In genomic region chr10:110834622-110835219, GRCh38 we compare ENCODE assay signal across 9 cellular contexts. TPM values are rescaled to one million over a fixed set of nuclear protein-coding genes. Genes with fewer than 3 reads are reported as not detected.
DNase-seq lines count a peak whose midpoint lies in the region; ATAC-seq and TF ChIP-seq lines count a peak whose summit lies in the region.
"Had no signal": no experiment of that assay in that cellular context is flagged by ENCODE, and none has a peak within 500 bp of the region (broad histone marks: within the 10 kb centered on the region; RNA-seq: fewer than 3 reads in every experiment).

No MANE protein-coding gene starts in this region.

- H3K36me3 Mint-ChIP-seq in activated CD8-positive, alpha-beta memory T cell treated with anti-CD3 and anti-CD28 coated beads, Interleukin-2, amount 10 ng/mL, durations not matched to agents 7 days and 5 days, result peaks cover 2% of the 10 kb centered on the region
- peaks cover 4% of the 10 kb centered on the region for H3K36me3 Mint-ChIP-seq in activated naive CD4-positive, alpha-beta T cell treated with anti-CD3 and anti-CD28 coated beads, Interleukin-2, amount 10 ng/mL, durations not matched to agents 7 days and 5 days

- no peak for ATAC-seq in activated CD8-positive, alpha-beta memory T cell treated with anti-CD3 and anti-CD28 coated beads, Interleukin-2, amount 10 ng/mL, durations not matched to agents 7 days and 5 days
- ATAC-seq in upper lobe of left lung (ENCODE audit: low FRiP score in 2 of 2), result peak; percentile 51 to 56
- ATAC-seq in GM19328 (IDR thresholded peaks at IDR 0.05; ENCODE audit: unreplicated experiment), result no peak

- H3K27me3 Mint-ChIP-seq in activated CD8-positive, alpha-beta memory T cell treated with anti-CD3 and anti-CD28 coated beads, Interleukin-2, amount 10 ng/mL, durations not matched to agents 7 days and 5 days, result no peaks in the 10 kb centered on the region
- H3K27me3 Mint-ChIP-seq in activated naive CD4-positive, alpha-beta T cell treated with anti-CD3 and anti-CD28 coated beads, Interleukin-2, amount 10 ng/mL, durations not matched to agents 7 days and 5 days, result no peaks in the 10 kb centered on the region

- TF ChIP-seq CTCF in upper lobe of left lung (IDR thresholded peaks at IDR 0.05), result no peak

- peaks cover 0 to 29% (median 6%) of the 10 kb centered on the region in 4 donors for H3K4me1 ChIP-seq in upper lobe of left lung
- H3K4me1 ChIP-seq: Caco-2 had no signal

- CTCF ChIA-PET in activated CD8-positive, alpha-beta memory T cell treated with anti-CD3 and anti-CD28 coated beads, Interleukin-2, amount 10 ng/mL, durations not matched to agents 7 days and 5 days (lab: Charles Lee), result interaction anchor here (0.5 to 1.4 kb wide), 2 partner anchors 9 to 12 kb away, joined by 4 to 5 read pairs; no protein-coding TSS in a partner anchor
- CTCF ChIA-PET in activated naive CD4-positive, alpha-beta T cell treated with anti-CD3 and anti-CD28 coated beads, Interleukin-2, amount 10 ng/mL, durations not matched to agents 7 days and 5 days (lab: Charles Lee), result interaction anchor here (0.7 to 3.1 kb wide), 4 partner anchors 10 to 183 kb away, joined by 3 to 13 read pairs (median 4); no protein-coding TSS in a partner anchor

- H3K4me3 Mint-ChIP-seq in activated CD8-positive, alpha-beta memory T cell treated with anti-CD3 and anti-CD28 coated beads, Interleukin-2, amount 10 ng/mL, durations not matched to agents 7 days and 5 days, result no peak overlapping the region
- no peak overlapping the region for H3K4me3 Mint-ChIP-seq in activated naive CD4-positive, alpha-beta T cell treated with anti-CD3 and anti-CD28 coated beads, Interleukin-2, amount 10 ng/mL, durations not matched to agents 7 days and 5 days

- no peak for TF ChIP-seq POLR2A in upper lobe of left lung (IDR thresholded peaks at IDR 0.05)

- H3K27ac Mint-ChIP-seq in activated CD8-positive, alpha-beta memory T cell treated with anti-CD3 and anti-CD28 coated beads, Interleukin-2, amount 10 ng/mL, durations not matched to agents 7 days and 5 days, result no peak overlapping the region
- peak overlapping the region; percentile 76 for H3K27ac Mint-ChIP-seq in activated naive CD4-positive, alpha-beta T cell treated with anti-CD3 and anti-CD28 coated beads, Interleukin-2, amount 10 ng/mL, durations not matched to agents 7 days and 5 days

- H3K9me3 ChIP-seq in upper lobe of left lung, result no peaks in the 10 kb centered on the region
- H3K9me3 ChIP-seq: Caco-2 had no signal

- H3K9me3 Mint-ChIP-seq in activated CD8-positive, alpha-beta memory T cell treated with anti-CD3 and anti-CD28 coated beads, Interleukin-2, amount 10 ng/mL, durations not matched to agents 7 days and 5 days (ENCODE audit: low read depth), result no peaks in the 10 kb centered on the region
- no peaks in the 10 kb centered on the region for H3K9me3 Mint-ChIP-seq in activated naive CD4-positive, alpha-beta T cell treated with anti-CD3 and anti-CD28 coated beads, Interleukin-2, amount 10 ng/mL, durations not matched to agents 7 days and 5 days

- H3K36me3 ChIP-seq in upper lobe of left lung, result no peaks in the 10 kb centered on the region

- peak overlapping the region in 2 of 4 donors; percentile 50 to 66 for H3K27ac ChIP-seq in upper lobe of left lung

- no peaks in the 10 kb centered on the region for H3K27me3 ChIP-seq in upper lobe of left lung

- WGBS in upper lobe of left lung, 2 donors, result 43 to 46% methylated on average over 4 to 6 of the region's 6 CpGs

- peaks cover 6% of the 10 kb centered on the region for H3K4me1 Mint-ChIP-seq in activated CD8-positive, alpha-beta memory T cell treated with anti-CD3 and anti-CD28 coated beads, Interleukin-2, amount 10 ng/mL, durations not matched to agents 7 days and 5 days
- H3K4me1 Mint-ChIP-seq in activated naive CD4-positive, alpha-beta T cell treated with anti-CD3 and anti-CD28 coated beads, Interleukin-2, amount 10 ng/mL, durations not matched to agents 7 days and 5 days, result peaks cover 39% of the 10 kb centered on the region

- no peak overlapping the region for H3K4me3 ChIP-seq in upper lobe of left lung

- no peak for TF ChIP-seq EP300 in upper lobe of left lung (IDR thresholded peaks at IDR 0.05)

- peak; percentile 71 for DNase-seq in activated CD8-positive, alpha-beta memory T cell treated with anti-CD3 and anti-CD28 coated beads for 24 hours
- DNase-seq in activated CD8-positive, alpha-beta memory T cell treated with anti-CD3 and anti-CD28 coated beads, Interleukin-2, amount 10 ng/mL, durations not matched to agents 7 days and 5 days, result no peak
- DNase-seq in activated naive CD4-positive, alpha-beta T cell treated with anti-CD3 and anti-CD28 coated beads, Interleukin-2, amount 10 ng/mL, durations not matched to agents 7 days and 5 days, result peak; percentile 49
- peak; percentile 84 for DNase-seq in islet precursor cell
- DNase-seq in upper lobe of left lung, result peak in 1 of 2 donors; percentile 66
- no peak for DNase-seq in HuH-7.5 (ENCODE audit: low spot score)
- DNase-seq in SKM-1 treated with dmso at 0.1 percent for 144 hours (lab: John Stamatoyannopoulos, UW; ENCODE audit: unreplicated experiment), result no peak

RNA-seq across cellular contexts. Expression of gene PDCD4, which starts 37.0 kb away (rescaled TPM):
- total RNA-seq in activated CD8-positive, alpha-beta memory T cell treated with anti-CD3 and anti-CD28 coated beads, Interleukin-2, amount 10 ng/mL, durations not matched to agents 7 days and 5 days, result 100 to 1,000 TPM in 1 of 2 experiments, 10 to 100 TPM in 1; 74.0 to 115 TPM
- 100 to 1,000 TPM in 1 of 6 donors, 10 to 100 TPM in 5; 38.0 to 129 (median 57.1) TPM for total RNA-seq in upper lobe of left lung

Comparison
In these comparisons a context has a peak if more than half of its experiments do, and no peak if none do; other contexts are left out.
1. DNase-seq: peak in activated CD8-positive, alpha-beta memory T cell treated with anti-CD3 and anti-CD28 coated beads for 24 hours (single experiment), activated naive CD4-positive, alpha-beta T cell treated with anti-CD3 and anti-CD28 coated beads, Interleukin-2, amount 10 ng/mL, durations not matched to agents 7 days and 5 days (single experiment) and islet precursor cell (single experiment); none in activated CD8-positive, alpha-beta memory T cell treated with anti-CD3 and anti-CD28 coated beads, Interleukin-2, amount 10 ng/mL, durations not matched to agents 7 days and 5 days (single experiment), HuH-7.5 (single experiment) and SKM-1 treated with dmso at 0.1 percent for 144 hours (single experiment).
2. ATAC-seq: peak in upper lobe of left lung (2 of 2); none in activated CD8-positive, alpha-beta memory T cell treated with anti-CD3 and anti-CD28 coated beads, Interleukin-2, amount 10 ng/mL, durations not matched to agents 7 days and 5 days (single experiment) and GM19328 (single experiment).